12 cellular contexts compared by ENCODE assay signal in genomic region chr18:75214766-75215515, GRCh38. TPM values are rescaled to one million over a fixed set of nuclear protein-coding genes. Genes with fewer than 3 reads are reported as not detected.
A peak's percentile ranks its signal among the peaks of the same experiment; 100 is the strongest.
DNase-seq lines count a peak whose midpoint lies in the region; ATAC-seq, FAIRE-seq and TF ChIP-seq lines count a peak whose summit lies in the region.
"Had no signal": no experiment of that assay in that cellular context is flagged by ENCODE, and none has a peak within 500 bp of the region (broad histone marks: within the 10 kb centered on the region; RNA-seq: fewer than 3 reads in every experiment).

No MANE protein-coding gene starts in this region.

- peaks cover 0 to 2% of the 10 kb centered on the region in 2 donors for H3K27me3 Mint-ChIP-seq in CD8-positive, alpha-beta memory T cell
- no peaks in the 10 kb centered on the region for H3K27me3 Mint-ChIP-seq in central memory CD8-positive, alpha-beta T cell
- no peaks in the 10 kb centered on the region for H3K27me3 Mint-ChIP-seq in naive thymus-derived CD8-positive, alpha-beta T cell

- peaks cover 0 to 1% (median 0%) of the 10 kb centered on the region in 5 donors for H3K9me3 Mint-ChIP-seq in CD8-positive, alpha-beta memory T cell
- no peaks in the 10 kb centered on the region for H3K9me3 Mint-ChIP-seq in central memory CD8-positive, alpha-beta T cell
- H3K9me3 Mint-ChIP-seq in naive thymus-derived CD8-positive, alpha-beta T cell: no peaks in the 10 kb centered on the region

- H3K4me3 ChIP-seq in CD8-positive, alpha-beta memory T cell (ENCODE audit: low read length): no peak overlapping the region

- POLR2A ChIA-PET in CD8-positive, alpha-beta memory T cell (lab: Charles Lee): no interaction called here
- POLR2A ChIA-PET in naive thymus-derived CD8-positive, alpha-beta T cell (lab: Charles Lee): interaction anchor here (0.6 to 2.3 kb wide), 3 partner anchors 15 to 52 kb away, joined by 3 to 13 read pairs (median 3); no protein-coding TSS in a partner anchor

- H3K36me3 Mint-ChIP-seq in CD8-positive, alpha-beta memory T cell: peaks cover 0 to 23% (median 3%) of the 10 kb centered on the region in 3 donors
- peaks cover 18% of the 10 kb centered on the region for H3K36me3 Mint-ChIP-seq in central memory CD8-positive, alpha-beta T cell (ENCODE audit: insufficient read depth)
- H3K36me3 Mint-ChIP-seq in naive thymus-derived CD8-positive, alpha-beta T cell: peaks cover 0 to 7% (median 2%) of the 10 kb centered on the region in 3 donors

- no peaks in the 10 kb centered on the region for H3K9me3 ChIP-seq in CD8-positive, alpha-beta memory T cell (ENCODE audit: low read length)

- CTCF ChIA-PET in CD8-positive, alpha-beta memory T cell (lab: Charles Lee): interaction anchor here (1.1 to 1.3 kb wide), 3 partner anchors 9 to 31 kb away, joined by 3 to 4 read pairs (median 4); no protein-coding TSS in a partner anchor

- no peak for DNase-seq in CD8-positive, alpha-beta memory T cell
- DNase-seq in NCI-H1417 treated with DMSO at 0.1 percent for 48 hours (lab: John Stamatoyannopoulos, UW): peak; percentile 34
- no peak for DNase-seq in central memory CD8-positive, alpha-beta T cell (ENCODE audit: low spot score in 2 of 2)
- no peak for DNase-seq in naive thymus-derived CD8-positive, alpha-beta T cell
- no peak for DNase-seq in EL
- DNase-seq in H54 (ENCODE audit: insufficient read length, low spot score): no peak
- DNase-seq in activated effector memory CD4-positive, alpha-beta T cell treated with Interleukin-2 at 50 U/mL for 16 hours: no peak
- DNase-seq: Karpas-422, left ventricle myocardium superior, NCI-H774 had no signal

- no peaks in the 10 kb centered on the region for H3K36me3 ChIP-seq in CD8-positive, alpha-beta memory T cell (ENCODE audit: insufficient read depth, low read length)

- peak overlapping the region; percentile 79 to 96 (median 89) for H3K27ac Mint-ChIP-seq in CD8-positive, alpha-beta memory T cell
- H3K27ac Mint-ChIP-seq in central memory CD8-positive, alpha-beta T cell (ENCODE audit: low read depth): no peak overlapping the region
- H3K27ac Mint-ChIP-seq in naive thymus-derived CD8-positive, alpha-beta T cell: peak overlapping the region; percentile 11 to 98 (median 86)

- H3K27ac ChIP-seq in CD8-positive, alpha-beta memory T cell (ENCODE audit: low read depth, low read length): no peak overlapping the region

- peaks cover 73 to 88% (median 87%) of the 10 kb centered on the region in 3 donors for H3K4me1 Mint-ChIP-seq in CD8-positive, alpha-beta memory T cell
- peaks cover 70% of the 10 kb centered on the region for H3K4me1 Mint-ChIP-seq in central memory CD8-positive, alpha-beta T cell
- H3K4me1 Mint-ChIP-seq in naive thymus-derived CD8-positive, alpha-beta T cell: peaks cover 47 to 84% (median 75%) of the 10 kb centered on the region in 4 donors

- TF ChIP-seq POLR2A in H54 (IDR thresholded peaks at IDR 0.05; ENCODE audit: low read depth, low read length): no peak

- no peak for ATAC-seq in central memory CD8-positive, alpha-beta T cell (replicated peaks; ENCODE audit: extremely low read depth, poor library complexity, severe bottlenecking)
- ATAC-seq in naive thymus-derived CD8-positive, alpha-beta T cell: no peak
- ATAC-seq in HG03457 (IDR thresholded peaks at IDR 0.05; ENCODE audit: unreplicated experiment): no peak
- ATAC-seq: left ventricle myocardium superior, sciatic nerve had no signal

- FAIRE-seq in H54 (lab: Jason Lieb, UNC): no peak

- H3K27me3 ChIP-seq in CD8-positive, alpha-beta memory T cell (ENCODE audit: insufficient read depth, low read length, poor library complexity, severe bottlenecking): no peaks in the 10 kb centered on the region

- peaks cover 61% of the 10 kb centered on the region for H3K4me1 ChIP-seq in CD8-positive, alpha-beta memory T cell (ENCODE audit: insufficient read depth, low read length)

- peak overlapping the region in 6 of 7 donors; percentile 44 to 97 (median 60) for H3K4me3 Mint-ChIP-seq in CD8-positive, alpha-beta memory T cell
- H3K4me3 Mint-ChIP-seq in central memory CD8-positive, alpha-beta T cell: peak overlapping the region; percentile 70
- H3K4me3 Mint-ChIP-seq in naive thymus-derived CD8-positive, alpha-beta T cell: peak overlapping the region in 9 of 10 donors; percentile 34 to 67 (median 57)

RNA-seq across cellular contexts. Expression of gene TSHZ1, which starts 4.3 kb away (rescaled TPM):
- 10 to 100 TPM; 17.9 to 18.6 TPM for total RNA-seq in CD8-positive, alpha-beta memory T cell
- polyA plus RNA-seq in CD8-positive, alpha-beta memory T cell: 9.0 TPM
- total RNA-seq in naive thymus-derived CD8-positive, alpha-beta T cell: 10 to 100 TPM; 32.8 to 33.6 TPM
- 1 to 10 TPM; 2.8 to 7.1 (median 3.7) TPM for polyA plus RNA-seq in naive thymus-derived CD8-positive, alpha-beta T cell

RNA-seq across cellular contexts. Expression of gene PTGR3, which starts 6.0 kb away (rescaled TPM):
- total RNA-seq in CD8-positive, alpha-beta memory T cell: 10 to 100 TPM; 25.8 to 26.3 TPM
- polyA plus RNA-seq in CD8-positive, alpha-beta memory T cell: 20.3 TPM
- 10 to 100 TPM; 34.7 to 35.1 TPM for total RNA-seq in naive thymus-derived CD8-positive, alpha-beta T cell
- 10 to 100 TPM; 14.7 to 28.5 (median 19.6) TPM for polyA plus RNA-seq in naive thymus-derived CD8-positive, alpha-beta T cell
